ENCODE assay signal across 1 cellular context in genomic region chr11:14584595-14584994, GRCh38.
TF ChIP-seq lines count a peak whose summit lies in the region.

No MANE protein-coding gene starts in this region.

TF ChIP-seq in GM23338, 12 proteins besides CTCF, POLR2A, EP300 and RAD21 (continued from another document):
- TF ChIP-seq ETS1 (IDR thresholded peaks at IDR 0.05) (no peak), ZNF331 (CRISPR knock-in tag; IDR thresholded peaks at IDR 0.05; ENCODE audit: low read depth) (no peak), NANOG (IDR thresholded peaks at IDR 0.05; ENCODE audit: borderline replicate concordance) (no peak), ZNF114 (CRISPR knock-in tag; IDR thresholded peaks at IDR 0.05) (no peak)
